In genomic region chr13:77891041-77891440, GRCh38 we compare ENCODE assay signal across 22 cellular contexts. TPM values are rescaled to one million over a fixed set of nuclear protein-coding genes. Genes with fewer than 3 reads are reported as not detected.
"Had no signal": no experiment of that assay in that cellular context is flagged by ENCODE, and none has a peak within 500 bp of the region (broad histone marks: within the 10 kb centered on the region; RNA-seq: fewer than 3 reads in every experiment).

No MANE protein-coding gene starts in this region.

- H3K9me3 Mint-ChIP-seq: activated naive CD4-positive, alpha-beta T cell treated with anti-CD3 and anti-CD28 coated beads, Interleukin-2, amount 50 U/mL, for 72 hours; memory B cell; nephron; stimulated activated memory B cell treated with anti-CD40 and anti-IgM and Interleukin-4, amounts not matched to agents 10 μg/mL and 1 μg/mL and 100 μg/mL, for 72 hours had no signal

- ATAC-seq: activated naive CD4-positive, alpha-beta T cell treated with anti-CD3 and anti-CD28 coated beads, Interleukin-2, amount 50 U/mL, for 72 hours; esophagus mucosa; gastroesophageal sphincter; heart left ventricle; left cardiac atrium; sciatic nerve; stimulated activated memory B cell treated with anti-CD40 and anti-IgM and Interleukin-4, amounts not matched to agents 10 μg/mL and 1 μg/mL and 100 μg/mL, for 72 hours had no signal

- H3K9me3 ChIP-seq: gastroesophageal sphincter, heart left ventricle, stomach, suprapubic skin, tibial nerve had no signal

- H3K27ac ChIP-seq: gastroesophageal sphincter, stomach, suprapubic skin, tibial nerve had no signal

- H3K4me1 ChIP-seq: gastroesophageal sphincter, stomach, suprapubic skin had no signal

- H3K27me3 ChIP-seq: gastroesophageal sphincter, heart left ventricle, stomach, suprapubic skin, tibial nerve had no signal

- H3K27ac Mint-ChIP-seq: activated naive CD4-positive, alpha-beta T cell treated with anti-CD3 and anti-CD28 coated beads, Interleukin-2, amount 50 U/mL, for 72 hours; brain; memory B cell; nephron; stimulated activated memory B cell treated with anti-CD40 and anti-IgM and Interleukin-4, amounts not matched to agents 10 μg/mL and 1 μg/mL and 100 μg/mL, for 72 hours had no signal

- H3K4me3 Mint-ChIP-seq: brain; memory B cell; nephron; stimulated activated memory B cell treated with anti-CD40 and anti-IgM and Interleukin-4, amounts not matched to agents 10 μg/mL and 1 μg/mL and 100 μg/mL, for 72 hours had no signal

- H3K36me3 Mint-ChIP-seq: activated naive CD4-positive, alpha-beta T cell treated with anti-CD3 and anti-CD28 coated beads, Interleukin-2, amount 50 U/mL, for 72 hours; brain; memory B cell; stimulated activated memory B cell treated with anti-CD40 and anti-IgM and Interleukin-4, amounts not matched to agents 10 μg/mL and 1 μg/mL and 100 μg/mL, for 72 hours had no signal

- H3K4me3 ChIP-seq: gastroesophageal sphincter, heart left ventricle, stomach, suprapubic skin, tibial nerve had no signal

- H3K36me3 ChIP-seq: gastroesophageal sphincter, heart left ventricle, stomach, suprapubic skin, tibial nerve had no signal

- H3K4me1 Mint-ChIP-seq: memory B cell had no signal

- DNase-seq: activated gamma-delta T cell treated with Interleukin-2 at 50 U/mL for 16 hours; activated T-cell treated with anti-CD3 and anti-CD28 coated beads, Interleukin-2, amount 50 U/mL, for 1 hour; aorta; effector CD8-positive, alpha-beta T cell; heart left ventricle; islet precursor cell; left cardiac atrium; small intestine; stimulated activated CD4-positive, alpha-beta T cell treated with anti-CD3 and anti-CD28 coated beads, Interleukin-15, amount 100 ng/mL, for 24 hours; stomach; T-helper 9 cell had no signal

RNA-seq across cellular contexts. Expression of gene EDNRB, which starts 27.6 kb away (rescaled TPM):
- total RNA-seq: activated naive CD4-positive, alpha-beta T cell treated with anti-CD3 and anti-CD28 coated beads, Interleukin-2, amount 50 U/mL, for 72 hours; chondrocyte had no signal
